ENCODE assay signal across 6 cellular contexts in genomic region chr1:176325664-176326063, GRCh38.
"Had no signal": no experiment of that assay in that cellular context is flagged by ENCODE, and none has a peak within 500 bp of the region (broad histone marks: within the 10 kb centered on the region; RNA-seq: fewer than 3 reads in every experiment).

No MANE protein-coding gene starts in this region.

- H3K27ac ChIP-seq: HL-60, KMS-11 had no signal

- FAIRE-seq: HepG2, HTR-8/SVneo had no signal

- DNase-seq: IMR-90, KG1 had no signal

- ATAC-seq: HepG2 had no signal

- H3K4me2 ChIP-seq: KMS-11 had no signal

- H3K9ac ChIP-seq: KMS-11 had no signal
